In the genomic region with DNA sequence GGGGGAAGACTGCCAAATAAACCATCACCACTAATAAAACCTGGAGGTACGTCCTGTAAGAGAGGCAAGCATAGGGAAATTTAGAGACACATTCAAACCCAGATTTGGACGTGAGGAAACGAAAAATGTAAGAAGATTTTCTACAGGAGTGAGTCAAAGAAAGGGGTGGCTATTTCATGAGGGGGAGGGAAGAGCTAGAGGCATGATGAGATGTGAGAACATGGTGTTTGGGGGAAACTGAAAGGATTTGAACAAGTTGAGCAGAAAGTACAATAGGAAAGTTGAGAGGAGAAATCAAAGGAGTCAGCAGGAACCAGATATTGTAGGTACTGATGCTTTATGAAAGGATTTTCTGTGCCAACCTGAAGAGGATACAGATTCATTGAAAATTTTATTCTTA, we compare ENCODE assay signal across 29 cellular contexts.
"Had no signal": no experiment of that assay in that cellular context is flagged by ENCODE, and none has a peak within 500 bp of the region (broad histone marks: within the 10 kb centered on the region; RNA-seq: fewer than 3 reads in every experiment).

No MANE protein-coding gene starts in this region.

- ATAC-seq: activated CD4-positive, alpha-beta T cell treated with anti-CD3 and anti-CD28 coated beads for 36 hours; activated CD4-positive, CD25-positive, alpha-beta regulatory T cell treated with anti-CD3 and anti-CD28 coated beads, Interleukin-2, amount 50 U/mL, for 24 hours; activated naive CD4-positive, alpha-beta T cell treated with anti-CD3 and anti-CD28 coated beads, Interleukin-2, amount 50 U/mL, for 72 hours; activated T-cell treated with anti-CD3 and anti-CD28 coated beads, Interleukin-2, amount 50 U/mL, for 72 hours; esophagus mucosa; T-helper 17 cell had no signal

- H3K4me1 ChIP-seq: ascending aorta, breast epithelium, colonic mucosa had no signal

- H3K9me3 ChIP-seq: ascending aorta, breast epithelium, colonic mucosa had no signal

- H3K27ac ChIP-seq: ascending aorta, breast epithelium, cardiac muscle cell, colonic mucosa, WERI-Rb-1 had no signal

- DNase-seq: activated B cell treated with CpG ODN at 0.5 μM for 24 hours; activated CD4-positive, alpha-beta memory T cell treated with anti-CD3 and anti-CD28 coated beads, Interleukin-2, amount 10 ng/mL, durations not matched to agents 7 days and 5 days; activated CD4-positive, alpha-beta T cell treated with anti-CD3 and anti-CD28 coated beads for 36 hours; activated CD4-positive, alpha-beta T cell treated with anti-CD3 and anti-CD28 coated beads, Interleukin-2, amount 10 ng/mL, durations not matched to agents 24 days and 14 days; activated CD8-positive, alpha-beta memory T cell treated with anti-CD3 and anti-CD28 coated beads, Interleukin-2, amount 50 U/mL, for 48 hours; activated gamma-delta T cell; activated naive CD4-positive, alpha-beta T cell; activated naive CD4-positive, alpha-beta T cell treated with anti-CD3 and anti-CD28 coated beads, Interleukin-2, amount 10 ng/mL, durations not matched to agents 7 days and 5 days; activated naive CD8-positive, alpha-beta T cell treated with anti-CD3 and anti-CD28 coated beads, Interleukin-2, amount 10 ng/mL, durations not matched to agents 7 days and 5 days; activated T-cell treated with anti-CD3 and anti-CD28 coated beads for 4 hours; activated T-cell treated with anti-CD3 and anti-CD28 coated beads, Interleukin-2, amount 50 U/mL, for 24 hours; activated T-cell treated with anti-CD3 and anti-CD28 coated beads, Interleukin-2, amount 50 U/mL, for 72 hours; central memory CD4-positive, alpha-beta T cell; cerebellar nuclear complex; colonic mucosa; effector CD8-positive, alpha-beta T cell; foreskin fibroblast; head of caudate nucleus; T-helper 17 cell; T1000; WERI-Rb-1 had no signal

- H3K9me3 Mint-ChIP-seq: activated CD4-positive, alpha-beta memory T cell treated with anti-CD3 and anti-CD28 coated beads, Interleukin-2, amount 10 ng/mL, durations not matched to agents 7 days and 5 days; activated CD4-positive, alpha-beta T cell treated with anti-CD3 and anti-CD28 coated beads, Interleukin-2, amount 10 ng/mL, durations not matched to agents 24 days and 14 days; activated naive CD8-positive, alpha-beta T cell treated with anti-CD3 and anti-CD28 coated beads, Interleukin-2, amount 10 ng/mL, durations not matched to agents 7 days and 5 days; activated T-cell treated with anti-CD3 and anti-CD28 coated beads, Interleukin-2, amount 50 U/mL, for 24 hours; brain; T-helper 2 cell treated with Interferon-gamma antibody and Interleukin-4, amounts not matched to agents 5 μg/mL and 100 μg/mL, for 36 hours had no signal

- H3K27me3 ChIP-seq: ascending aorta, breast epithelium, cardiac muscle cell, colonic mucosa had no signal

- H3K36me3 ChIP-seq: ascending aorta, breast epithelium, cardiac muscle cell, colonic mucosa, WERI-Rb-1 had no signal

- H3K4me3 ChIP-seq: ascending aorta, breast epithelium, cardiac muscle cell, colonic mucosa had no signal

- H3K4me3 Mint-ChIP-seq: activated B cell treated with CpG ODN at 0.5 μM for 24 hours; activated CD4-positive, alpha-beta memory T cell treated with anti-CD3 and anti-CD28 coated beads, Interleukin-2, amount 10 ng/mL, durations not matched to agents 7 days and 5 days; activated CD4-positive, alpha-beta T cell treated with anti-CD3 and anti-CD28 coated beads for 36 hours; activated CD4-positive, alpha-beta T cell treated with anti-CD3 and anti-CD28 coated beads, Interleukin-2, amount 10 ng/mL, durations not matched to agents 24 days and 14 days; activated naive CD4-positive, alpha-beta T cell treated with anti-CD3 and anti-CD28 coated beads, Interleukin-2, amount 10 ng/mL, durations not matched to agents 7 days and 5 days; activated naive CD8-positive, alpha-beta T cell treated with anti-CD3 and anti-CD28 coated beads, Interleukin-2, amount 10 ng/mL, durations not matched to agents 7 days and 5 days; activated T-cell treated with anti-CD3 and anti-CD28 coated beads, Interleukin-2, amount 50 U/mL, for 24 hours; activated T-cell treated with anti-CD3 and anti-CD28 coated beads, Interleukin-2, amount 50 U/mL, for 72 hours; brain; T-helper 17 cell; T-helper 2 cell treated with Interferon-gamma antibody and Interleukin-4, amounts not matched to agents 5 μg/mL and 100 μg/mL, for 36 hours had no signal

- H3K27me3 Mint-ChIP-seq: activated B cell treated with CpG ODN at 0.5 μM for 24 hours; activated CD4-positive, alpha-beta memory T cell treated with anti-CD3 and anti-CD28 coated beads, Interleukin-2, amount 10 ng/mL, durations not matched to agents 7 days and 5 days; activated CD4-positive, alpha-beta T cell treated with anti-CD3 and anti-CD28 coated beads for 36 hours; activated CD4-positive, alpha-beta T cell treated with anti-CD3 and anti-CD28 coated beads, Interleukin-2, amount 10 ng/mL, durations not matched to agents 24 days and 14 days; activated naive CD4-positive, alpha-beta T cell treated with anti-CD3 and anti-CD28 coated beads, Interleukin-2, amount 10 ng/mL, durations not matched to agents 7 days and 5 days; activated naive CD8-positive, alpha-beta T cell treated with anti-CD3 and anti-CD28 coated beads, Interleukin-2, amount 10 ng/mL, durations not matched to agents 7 days and 5 days; activated T-cell treated with anti-CD3 and anti-CD28 coated beads, Interleukin-2, amount 50 U/mL, for 24 hours; T-helper 17 cell had no signal

- H3K36me3 Mint-ChIP-seq: activated naive CD4-positive, alpha-beta T cell treated with anti-CD3 and anti-CD28 coated beads, Interleukin-2, amount 10 ng/mL, durations not matched to agents 7 days and 5 days; activated naive CD8-positive, alpha-beta T cell treated with anti-CD3 and anti-CD28 coated beads, Interleukin-2, amount 10 ng/mL, durations not matched to agents 7 days and 5 days; brain had no signal

- H3K27ac Mint-ChIP-seq: activated B cell treated with CpG ODN at 0.5 μM for 24 hours; activated CD4-positive, alpha-beta memory T cell treated with anti-CD3 and anti-CD28 coated beads, Interleukin-2, amount 10 ng/mL, durations not matched to agents 7 days and 5 days; activated CD4-positive, alpha-beta T cell treated with anti-CD3 and anti-CD28 coated beads for 36 hours; activated CD4-positive, alpha-beta T cell treated with anti-CD3 and anti-CD28 coated beads, Interleukin-2, amount 10 ng/mL, durations not matched to agents 24 days and 14 days; activated naive CD4-positive, alpha-beta T cell treated with anti-CD3 and anti-CD28 coated beads, Interleukin-2, amount 10 ng/mL, durations not matched to agents 7 days and 5 days; activated naive CD4-positive, alpha-beta T cell treated with anti-CD3 and anti-CD28 coated beads, Interleukin-2, amount 50 U/mL, for 72 hours; activated naive CD8-positive, alpha-beta T cell treated with anti-CD3 and anti-CD28 coated beads, Interleukin-2, amount 10 ng/mL, durations not matched to agents 7 days and 5 days; activated T-cell treated with anti-CD3 and anti-CD28 coated beads, Interleukin-2, amount 50 U/mL, for 24 hours; activated T-cell treated with anti-CD3 and anti-CD28 coated beads, Interleukin-2, amount 50 U/mL, for 72 hours; brain; T-helper 17 cell; T-helper 2 cell treated with Interferon-gamma antibody and Interleukin-4, amounts not matched to agents 5 μg/mL and 100 μg/mL, for 36 hours had no signal

- H3K4me1 Mint-ChIP-seq: activated B cell treated with CpG ODN at 0.5 μM for 24 hours; activated CD4-positive, alpha-beta memory T cell treated with anti-CD3 and anti-CD28 coated beads, Interleukin-2, amount 10 ng/mL, durations not matched to agents 7 days and 5 days; activated CD4-positive, alpha-beta T cell treated with anti-CD3 and anti-CD28 coated beads for 36 hours; activated CD4-positive, alpha-beta T cell treated with anti-CD3 and anti-CD28 coated beads, Interleukin-2, amount 10 ng/mL, durations not matched to agents 24 days and 14 days; activated naive CD4-positive, alpha-beta T cell treated with anti-CD3 and anti-CD28 coated beads, Interleukin-2, amount 10 ng/mL, durations not matched to agents 7 days and 5 days; activated naive CD8-positive, alpha-beta T cell treated with anti-CD3 and anti-CD28 coated beads, Interleukin-2, amount 10 ng/mL, durations not matched to agents 7 days and 5 days; T-helper 17 cell had no signal
